In the genomic region with DNA sequence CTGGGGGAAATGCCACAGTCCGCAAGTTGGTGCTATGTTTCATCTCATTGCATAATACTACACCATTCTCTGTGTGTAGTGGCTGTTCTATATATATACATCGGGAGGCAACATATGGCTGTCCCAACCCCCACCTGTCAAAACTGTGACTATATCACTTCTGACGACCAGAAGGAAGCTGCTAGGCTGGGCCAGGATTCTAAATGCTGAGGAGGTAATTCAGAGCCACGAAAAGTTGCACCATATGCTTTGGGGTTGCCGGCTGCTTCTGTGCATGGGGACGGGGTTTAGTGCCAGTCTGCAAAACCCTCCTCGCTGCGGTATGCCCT, we compare ENCODE assay signal across 8 cellular contexts. TPM values are rescaled to one million over a fixed set of nuclear protein-coding genes. Genes with fewer than 3 reads are reported as not detected.
DNase-seq lines count a peak whose midpoint lies in the region; ATAC-seq and TF ChIP-seq lines count a peak whose summit lies in the region.

No MANE protein-coding gene starts in this region.

- H3K4me3 Mint-ChIP-seq in activated CD8-positive, alpha-beta memory T cell treated with anti-CD3 and anti-CD28 coated beads, Interleukin-2, amount 10 ng/mL, durations not matched to agents 7 days and 5 days, result peak overlapping the region; percentile 69

- no peaks in the 10 kb centered on the region for H3K36me3 ChIP-seq in breast epithelium
- H3K36me3 ChIP-seq in stomach, result no peaks in the 10 kb centered on the region
- no peaks in the 10 kb centered on the region for H3K36me3 ChIP-seq in PC-9 (ENCODE audit: low read depth)

- no peak overlapping the region for H2AFZ ChIP-seq in PC-9

- DNase-seq in activated CD8-positive, alpha-beta memory T cell treated with anti-CD3 and anti-CD28 coated beads, Interleukin-2, amount 10 ng/mL, durations not matched to agents 7 days and 5 days, result no peak
- DNase-seq in activated CD8-positive, alpha-beta memory T cell treated with anti-CD3 and anti-CD28 coated beads, Interleukin-2, amount 50 U/mL, for 48 hours, result no peak
- DNase-seq in NCI-H82 (lab: John Stamatoyannopoulos, UW), result peak; percentile 97
- DNase-seq in breast epithelium (ENCODE audit: low spot score in 2 of 2), result no peak
- no peak for DNase-seq in stomach
- no peak for DNase-seq in PC-9
- DNase-seq in central memory CD4-positive, alpha-beta T cell, result no peak
- no peak for DNase-seq in medulla oblongata (ENCODE audit: extremely low spot score)

- no peaks in the 10 kb centered on the region for H4K20me1 ChIP-seq in PC-9 (ENCODE audit: insufficient read depth)

- TF ChIP-seq CTCF in breast epithelium (IDR thresholded peaks at IDR 0.05), result no peak
- TF ChIP-seq CTCF in stomach (IDR thresholded peaks at IDR 0.05), result no peak
- no peak for TF ChIP-seq CTCF in PC-9 (conservative IDR thresholded peaks at IDR 0.05)

- H3K9me2 ChIP-seq in PC-9 (ENCODE audit: insufficient read depth), result no peaks in the 10 kb centered on the region

- no peaks in the 10 kb centered on the region for H3F3A ChIP-seq in PC-9 (ENCODE audit: insufficient read depth, low read depth)

- CTCF ChIA-PET in activated CD8-positive, alpha-beta memory T cell treated with anti-CD3 and anti-CD28 coated beads, Interleukin-2, amount 10 ng/mL, durations not matched to agents 7 days and 5 days (lab: Charles Lee), result interaction anchor here (1.2 to 3.4 kb wide), 4 partner anchors 33 to 247 kb away, joined by 3 to 15 read pairs (median 4); a partner anchor contains a TSS
- CTCF ChIA-PET in PC-9 (lab: Charles Lee), result no interaction called here

- peak overlapping the region; percentile 62 for H3K27ac Mint-ChIP-seq in activated CD8-positive, alpha-beta memory T cell treated with anti-CD3 and anti-CD28 coated beads, Interleukin-2, amount 10 ng/mL, durations not matched to agents 7 days and 5 days

- no peaks in the 10 kb centered on the region for H3K36me3 Mint-ChIP-seq in activated CD8-positive, alpha-beta memory T cell treated with anti-CD3 and anti-CD28 coated beads, Interleukin-2, amount 10 ng/mL, durations not matched to agents 7 days and 5 days

- H3K27ac ChIP-seq in breast epithelium, result no peak overlapping the region
- no peak overlapping the region for H3K27ac ChIP-seq in stomach
- H3K27ac ChIP-seq in PC-9, result no peak overlapping the region

- 52 to 63% (median 56%) methylated on average over 8 of the region's 8 CpGs for WGBS in stomach, 5 donors

- H3K9me3 ChIP-seq in breast epithelium (no peaks in the 10 kb centered on the region), stomach (no peaks in the 10 kb centered on the region), PC-9 (ENCODE audit: insufficient read depth, low read depth) (no peaks in the 10 kb centered on the region)

- H3K4me3 ChIP-seq in breast epithelium, result peak overlapping the region in 2 of 3 donors; percentile 48 to 73
- peak overlapping the region; percentile 38 to 60 (median 52) for H3K4me3 ChIP-seq in stomach
- H3K4me3 ChIP-seq in PC-9, result no peak overlapping the region

- H3K4me1 ChIP-seq in breast epithelium (peaks cover 0 to 5% of the 10 kb centered on the region in 2 donors), stomach (peaks cover 12 to 18% (median 17%) of the 10 kb centered on the region in 4 donors), PC-9 (replicated peaks; ENCODE audit: insufficient read depth) (no peaks in the 10 kb centered on the region)

- H3K27me3 Mint-ChIP-seq in activated CD8-positive, alpha-beta memory T cell treated with anti-CD3 and anti-CD28 coated beads, Interleukin-2, amount 10 ng/mL, durations not matched to agents 7 days and 5 days, result no peaks in the 10 kb centered on the region

- H3K4me1 Mint-ChIP-seq in activated CD8-positive, alpha-beta memory T cell treated with anti-CD3 and anti-CD28 coated beads, Interleukin-2, amount 10 ng/mL, durations not matched to agents 7 days and 5 days, result peaks cover 28% of the 10 kb centered on the region

- H3K4me2 ChIP-seq in PC-9, result no peak overlapping the region

- POLR2A ChIA-PET in PC-9 (lab: Charles Lee; ENCODE audit: unreplicated experiment), result interaction anchor here (0.6 kb wide), 1 partner anchor 586 kb away, joined by 6 read pairs; no protein-coding TSS in a partner anchor

- BruUV-seq in PC-9 (replicated peaks; lab: Mats Ljungman, UMichigan), result no TSS peak

- ATAC-seq in activated CD8-positive, alpha-beta memory T cell treated with anti-CD3 and anti-CD28 coated beads, Interleukin-2, amount 10 ng/mL, durations not matched to agents 7 days and 5 days, result no peak

- H3K9me3 Mint-ChIP-seq in activated CD8-positive, alpha-beta memory T cell treated with anti-CD3 and anti-CD28 coated beads, Interleukin-2, amount 10 ng/mL, durations not matched to agents 7 days and 5 days (ENCODE audit: low read depth), result no peaks in the 10 kb centered on the region

- TF ChIP-seq POLR2A in breast epithelium (IDR thresholded peaks at IDR 0.05), result no peak
- no peak for TF ChIP-seq POLR2A in stomach (IDR thresholded peaks at IDR 0.05)

- no peak for TF ChIP-seq EP300 in stomach (IDR thresholded peaks at IDR 0.05)

- H3K79me2 ChIP-seq in PC-9 (ENCODE audit: low read depth), result no peaks in the 10 kb centered on the region

- H3K27me3 ChIP-seq in breast epithelium, result no peaks in the 10 kb centered on the region
- H3K27me3 ChIP-seq in stomach, result peaks cover 0 to 37% (median 14%) of the 10 kb centered on the region in 3 donors
- no peaks in the 10 kb centered on the region for H3K27me3 ChIP-seq in PC-9 (ENCODE audit: insufficient read depth, low read depth)

- intact Hi-C loops in breast epithelium (cut with DNase I; ENCODE audit: low total_unique reads) (no loop called here), stomach (cut with DNase I; ENCODE audit: low total_unique reads) (no loop called here), PC-9 (cut with micrococcal nuclease; ENCODE audit: unreplicated experiment) (no loop called here)

RNA-seq across cellular contexts. Expression of a gene that starts 50.5 kb away (rescaled TPM):
- under 1 TPM; 0.35 to 0.45 TPM for total RNA-seq in activated CD8-positive, alpha-beta memory T cell treated with anti-CD3 and anti-CD28 coated beads, Interleukin-2, amount 10 ng/mL, durations not matched to agents 7 days and 5 days
- total RNA-seq in breast epithelium (not detected), stomach (1 to 10 TPM in 1 of 5 donors, not detected in 4; 3.5 TPM), PC-9 (2021) (not detected in 2 replicates)
- under 1 TPM in 2 of 3 donors, not detected in 1; 0.06 to 0.10 TPM for polyA plus RNA-seq in stomach
